ENCODE assay signal across 3 cellular contexts in the genomic region with DNA sequence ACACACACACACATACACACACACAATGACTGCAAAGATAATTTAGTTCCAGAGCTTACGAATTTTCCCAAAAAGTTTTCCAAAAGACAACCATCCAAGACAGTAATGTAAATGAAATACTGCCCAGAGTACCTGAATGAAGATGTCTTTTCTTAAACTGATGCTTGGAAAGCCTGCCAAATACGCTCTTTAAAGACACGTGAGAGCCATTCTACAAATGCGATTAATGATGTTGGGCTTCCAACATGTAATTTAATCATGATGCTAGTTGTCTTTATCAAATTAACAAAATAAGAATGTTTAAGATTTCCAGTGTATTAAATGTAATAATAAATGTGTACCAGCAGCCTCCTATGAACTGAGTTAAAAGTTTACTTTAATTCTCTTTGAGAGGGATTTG.
TF ChIP-seq lines count a peak whose summit lies in the region.

No MANE protein-coding gene starts in this region.

TF ChIP-seq in SK-N-SH treated with all-trans-retinoic acid at 6 μM for 48 hours, 23 proteins besides CTCF, POLR2A, EP300 and RAD21:
- TF ChIP-seq TCF4 (CRISPR knock-in tag; IDR thresholded peaks at IDR 0.05; ENCODE audit: borderline replicate concordance) = no peak
- TF ChIP-seq ZNF565 (CRISPR knock-in tag; conservative IDR thresholded peaks at IDR 0.05; ENCODE audit: low read depth) = no peak
- no peak for TF ChIP-seq BACH2 (CRISPR knock-in tag; IDR thresholded peaks at IDR 0.05; ENCODE audit: borderline replicate concordance)
- peak; percentile 91 for TF ChIP-seq ISL1 (CRISPR knock-in tag; IDR thresholded peaks at IDR 0.05)
- no peak for TF ChIP-seq ESRRG (CRISPR knock-in tag; IDR thresholded peaks at IDR 0.05)
- TF ChIP-seq ZFP30 (CRISPR knock-in tag; IDR thresholded peaks at IDR 0.05) = no peak
- TF ChIP-seq, protein P1, sequence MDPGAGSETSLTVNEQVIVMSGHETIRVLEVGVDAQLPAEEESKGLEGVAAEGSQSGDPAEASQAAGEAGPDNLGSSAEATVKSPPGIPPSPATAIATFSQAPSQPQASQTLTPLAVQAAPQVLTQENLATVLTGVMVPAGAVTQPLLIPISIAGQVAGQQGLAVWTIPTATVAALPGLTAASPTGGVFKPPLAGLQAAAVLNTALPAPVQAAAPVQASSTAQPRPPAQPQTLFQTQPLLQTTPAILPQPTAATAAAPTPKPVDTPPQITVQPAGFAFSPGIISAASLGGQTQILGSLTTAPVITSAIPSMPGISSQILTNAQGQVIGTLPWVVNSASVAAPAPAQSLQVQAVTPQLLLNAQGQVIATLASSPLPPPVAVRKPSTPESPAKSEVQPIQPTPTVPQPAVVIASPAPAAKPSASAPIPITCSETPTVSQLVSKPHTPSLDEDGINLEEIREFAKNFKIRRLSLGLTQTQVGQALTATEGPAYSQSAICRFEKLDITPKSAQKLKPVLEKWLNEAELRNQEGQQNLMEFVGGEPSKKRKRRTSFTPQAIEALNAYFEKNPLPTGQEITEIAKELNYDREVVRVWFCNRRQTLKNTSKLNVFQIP (CRISPR knock-in tag; IDR thresholded peaks at IDR 0.05; ENCODE audit: borderline replicate concordance, low read depth) = peak; percentile 26; the same call in 1 of the 2 replicates
- no peak for TF ChIP-seq GLIS3 (CRISPR knock-in tag; IDR thresholded peaks at IDR 0.05)
- TF ChIP-seq, protein P2, sequence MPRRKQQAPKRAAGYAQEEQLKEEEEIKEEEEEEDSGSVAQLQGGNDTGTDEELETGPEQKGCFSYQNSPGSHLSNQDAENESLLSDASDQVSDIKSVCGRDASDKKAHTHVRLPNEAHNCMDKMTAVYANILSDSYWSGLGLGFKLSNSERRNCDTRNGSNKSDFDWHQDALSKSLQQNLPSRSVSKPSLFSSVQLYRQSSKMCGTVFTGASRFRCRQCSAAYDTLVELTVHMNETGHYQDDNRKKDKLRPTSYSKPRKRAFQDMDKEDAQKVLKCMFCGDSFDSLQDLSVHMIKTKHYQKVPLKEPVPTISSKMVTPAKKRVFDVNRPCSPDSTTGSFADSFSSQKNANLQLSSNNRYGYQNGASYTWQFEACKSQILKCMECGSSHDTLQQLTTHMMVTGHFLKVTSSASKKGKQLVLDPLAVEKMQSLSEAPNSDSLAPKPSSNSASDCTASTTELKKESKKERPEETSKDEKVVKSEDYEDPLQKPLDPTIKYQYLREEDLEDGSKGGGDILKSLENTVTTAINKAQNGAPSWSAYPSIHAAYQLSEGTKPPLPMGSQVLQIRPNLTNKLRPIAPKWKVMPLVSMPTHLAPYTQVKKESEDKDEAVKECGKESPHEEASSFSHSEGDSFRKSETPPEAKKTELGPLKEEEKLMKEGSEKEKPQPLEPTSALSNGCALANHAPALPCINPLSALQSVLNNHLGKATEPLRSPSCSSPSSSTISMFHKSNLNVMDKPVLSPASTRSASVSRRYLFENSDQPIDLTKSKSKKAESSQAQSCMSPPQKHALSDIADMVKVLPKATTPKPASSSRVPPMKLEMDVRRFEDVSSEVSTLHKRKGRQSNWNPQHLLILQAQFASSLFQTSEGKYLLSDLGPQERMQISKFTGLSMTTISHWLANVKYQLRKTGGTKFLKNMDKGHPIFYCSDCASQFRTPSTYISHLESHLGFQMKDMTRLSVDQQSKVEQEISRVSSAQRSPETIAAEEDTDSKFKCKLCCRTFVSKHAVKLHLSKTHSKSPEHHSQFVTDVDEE (CRISPR knock-in tag; IDR thresholded peaks at IDR 0.05) = no peak
- peak; percentile 81; the same call in 1 of the 2 replicates for TF ChIP-seq ZC3H10 (CRISPR knock-in tag; IDR thresholded peaks at IDR 0.05)

TF ChIP-seq in SK-N-SH, 30 proteins besides CTCF, POLR2A, EP300 and RAD21:
- TF ChIP-seq GABPA (IDR thresholded peaks at IDR 0.05; ENCODE audit: low read depth) = no peak
TF ChIP-seq in SK-N-SH: peak in this region for 0.

TF ChIP-seq in endothelial cell of umbilical vein, 7 proteins besides CTCF, POLR2A, EP300 and RAD21:
- no peak for TF ChIP-seq FOS (IDR thresholded peaks at IDR 0.05; ENCODE audit: borderline replicate concordance, insufficient read depth, low read length)
- no peak for TF ChIP-seq EZH2 (IDR thresholded peaks at IDR 0.05; ENCODE audit: borderline replicate concordance, low read depth, low read length, severe bottlenecking)
- TF ChIP-seq, protein P3, sequence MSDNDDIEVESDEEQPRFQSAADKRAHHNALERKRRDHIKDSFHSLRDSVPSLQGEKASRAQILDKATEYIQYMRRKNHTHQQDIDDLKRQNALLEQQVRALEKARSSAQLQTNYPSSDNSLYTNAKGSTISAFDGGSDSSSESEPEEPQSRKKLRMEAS (IDR thresholded peaks at IDR 0.05; ENCODE audit: insufficient read depth, insufficient read length) = no peak
- no peak for TF ChIP-seq JUN (IDR thresholded peaks at IDR 0.05; ENCODE audit: borderline replicate concordance, insufficient read depth, insufficient read length, low read depth)
- TF ChIP-seq MYC (IDR thresholded peaks at IDR 0.05; ENCODE audit: low read depth, low read length) = no peak
- no peak for TF ChIP-seq POLR2AphosphoS5 (IDR thresholded peaks at IDR 0.05; ENCODE audit: insufficient read depth, low read depth, low read length)
- TF ChIP-seq GATA2 (IDR thresholded peaks at IDR 0.05; ENCODE audit: insufficient read depth, insufficient read length, low read depth, low read length) = no peak
